ENCODE assay signal across 8 cellular contexts in genomic region chr19:55062735-55063491, GRCh38. TPM values are rescaled to one million over a fixed set of nuclear protein-coding genes. Genes with fewer than 3 reads are reported as not detected.
DNase-seq lines count a peak whose midpoint lies in the region; ATAC-seq and TF ChIP-seq lines count a peak whose summit lies in the region.

Gene RDH13, minus strand, starts transcription at chr19:55063148. Its CDS starts 116 bp downstream, at chr19:55063032.

- TF ChIP-seq CTCF in GM12865 (IDR thresholded peaks at IDR 0.05; ENCODE audit: insufficient read depth, low read depth, low read length, missing control alignments) (no peak), heart left ventricle (IDR thresholded peaks at IDR 0.05) (no peak), transverse colon (IDR thresholded peaks at IDR 0.05) (no peak)

- POLR2A ChIA-PET in T-cell (lab: Charles Lee): interaction anchor here in 1 of 2 donors (1.0 kb wide), 1 partner anchor 614 kb away, joined by 3 read pairs; no protein-coding TSS in a partner anchor

- peaks cover 20 to 23% of the 10 kb centered on the region in 2 donors for H3K27me3 Mint-ChIP-seq in T-cell
- peaks cover 21% of the 10 kb centered on the region for H3K27me3 Mint-ChIP-seq in activated naive CD8-positive, alpha-beta T cell treated with anti-CD3 and anti-CD28 coated beads, Interleukin-2, amount 50 U/mL, for 24 hours

- TF ChIP-seq POLR2A in heart left ventricle (IDR thresholded peaks at IDR 0.05): peak in 1 of 2 donors; percentile 64
- TF ChIP-seq POLR2A in transverse colon (IDR thresholded peaks at IDR 0.05): peak; percentile 83

- H3K4me3 ChIP-seq in GM12865 (ENCODE audit: low read depth, low read length): peak within 1 kb of the TSS; percentile 80
- H3K4me3 ChIP-seq in heart left ventricle: peak within 1 kb of the TSS; percentile 67 to 100 (median 95)
- peak within 1 kb of the TSS; percentile 56 to 91 (median 76) for H3K4me3 ChIP-seq in transverse colon

- H3K4me3 Mint-ChIP-seq in T-cell: peak within 1 kb of the TSS; percentile 77 to 82 (median 80)
- peak within 1 kb of the TSS; percentile 84 for H3K4me3 Mint-ChIP-seq in activated naive CD8-positive, alpha-beta T cell treated with anti-CD3 and anti-CD28 coated beads, Interleukin-2, amount 50 U/mL, for 24 hours

- in situ Hi-C loops in transverse colon (cut with MboI; ENCODE audit: low pct_ligation_motif_present in 1 of 4, low pct_unique_long_range_greater_than_20kb in 1 of 4, low sequenced_read_pairs in 3 of 4): no loop called here

- CTCF ChIA-PET in T-cell (lab: Charles Lee): interaction anchor here (0.5 to 1.1 kb wide), 4 partner anchors 8 to 584 kb away, joined by 3 to 5 read pairs (median 4); no protein-coding TSS in a partner anchor

- WGBS in heart left ventricle, 4 donors: 1 to 2% (median 1%) methylated on average over 47 to 70 of the region's 70 CpGs
- 1% methylated on average over 18 to 33 of the region's 70 CpGs for WGBS in transverse colon (ENCODE audit: low coverage in 1 of 2), 2 donors

- H3K9me3 ChIP-seq in heart left ventricle: no peaks in the 10 kb centered on the region
- H3K9me3 ChIP-seq in transverse colon: no peaks in the 10 kb centered on the region

- no peak for TF ChIP-seq EP300 in transverse colon (IDR thresholded peaks at IDR 0.05; ENCODE audit: low read depth)

- peak within 1 kb of the TSS; percentile 27 to 44 for H3K27ac Mint-ChIP-seq in T-cell
- H3K27ac Mint-ChIP-seq in activated naive CD8-positive, alpha-beta T cell treated with anti-CD3 and anti-CD28 coated beads, Interleukin-2, amount 50 U/mL, for 24 hours: peak within 1 kb of the TSS; percentile 35

- peaks cover 0 to 22% (median 11%) of the 10 kb centered on the region in 12 donors for H3K4me1 ChIP-seq in heart left ventricle
- peaks cover 5 to 20% (median 13%) of the 10 kb centered on the region in 4 donors for H3K4me1 ChIP-seq in transverse colon

- peak; percentile 98 for DNase-seq in GM12865 (ENCODE audit: low read depth)
- DNase-seq in NCI-H146 treated with DMSO at 0.1 percent for 48 hours (lab: John Stamatoyannopoulos, UW; ENCODE audit: unreplicated experiment): peak; percentile 88
- peak; percentile 90 to 100 (median 98) for DNase-seq in T-cell
- peak; percentile 100 for DNase-seq in activated naive CD8-positive, alpha-beta T cell treated with anti-CD3 and anti-CD28 coated beads, Interleukin-2, amount 50 U/mL, for 24 hours
- DNase-seq in heart left ventricle: peak; percentile 96 to 98 (median 98)
- peak; percentile 84 for DNase-seq in pons (ENCODE audit: low spot score)
- peak; percentile 98 for DNase-seq in transverse colon

- intact Hi-C loops in heart left ventricle (cut with DNase I) (loop anchor here in 1 of 10 donors (2.0 kb wide), 1 partner anchor 54 kb away; the partner anchor contains the start of gene PPP1R12C), transverse colon (cut with DNase I; ENCODE audit: low total_unique reads) (no loop called here)

- H3K27me3 ChIP-seq in heart left ventricle (peaks cover 0 to 9% (median 0%) of the 10 kb centered on the region in 9 donors), transverse colon (peaks cover 9% of the 10 kb centered on the region)

- H3K4me1 Mint-ChIP-seq in T-cell: peaks cover 15 to 26% (median 22%) of the 10 kb centered on the region in 3 donors
- H3K4me1 Mint-ChIP-seq in activated naive CD8-positive, alpha-beta T cell treated with anti-CD3 and anti-CD28 coated beads, Interleukin-2, amount 50 U/mL, for 24 hours: peaks cover 13% of the 10 kb centered on the region

- ATAC-seq in HG02798 (IDR thresholded peaks at IDR 0.05; ENCODE audit: poor library complexity, unreplicated experiment): peak; percentile 97
- peak; percentile 98 to 99 (median 99) for ATAC-seq in T-cell (replicated peaks in 1 of 4)
- ATAC-seq in activated naive CD8-positive, alpha-beta T cell treated with anti-CD3 and anti-CD28 coated beads, Interleukin-2, amount 50 U/mL, for 24 hours: peak; percentile 99
- ATAC-seq in heart left ventricle: peak; percentile 98 to 99 (median 99)

- peak within 1 kb of the TSS; percentile 61 to 94 (median 88) for H3K27ac ChIP-seq in heart left ventricle
- peak within 1 kb of the TSS; percentile 76 to 87 (median 84) for H3K27ac ChIP-seq in transverse colon

- H3K36me3 ChIP-seq in heart left ventricle (peaks cover 0 to 19% (median 12%) of the 10 kb centered on the region in 9 donors), transverse colon (peaks cover 0 to 11% (median 0%) of the 10 kb centered on the region in 4 donors)

- H3K36me3 Mint-ChIP-seq in T-cell: peaks cover 17% of the 10 kb centered on the region
- peaks cover 10% of the 10 kb centered on the region for H3K36me3 Mint-ChIP-seq in activated naive CD8-positive, alpha-beta T cell treated with anti-CD3 and anti-CD28 coated beads, Interleukin-2, amount 50 U/mL, for 24 hours (ENCODE audit: low read depth)

- no peaks in the 10 kb centered on the region for H3K9me3 Mint-ChIP-seq in T-cell
- H3K9me3 Mint-ChIP-seq in activated naive CD8-positive, alpha-beta T cell treated with anti-CD3 and anti-CD28 coated beads, Interleukin-2, amount 50 U/mL, for 24 hours: no peaks in the 10 kb centered on the region

RNA-seq across cellular contexts. Expression of gene RDH13, which starts in this region (rescaled TPM):
- total RNA-seq in T-cell: 10 to 100 TPM; 12.4 to 35.8 (median 21.6) TPM
- total RNA-seq in heart left ventricle: 10 to 100 TPM; 29.3 to 60.7 (median 43.0) TPM
- 10 to 100 TPM; 34.6 to 37.9 TPM for polyA plus RNA-seq in heart left ventricle
- total RNA-seq in transverse colon: 100 to 1,000 TPM in 1 of 4 donors, 10 to 100 TPM in 3; 28.4 to 125 (median 61.7) TPM

Comparison
In these comparisons a context has a peak if more than half of its experiments do, and no peak if none do; other contexts are left out.
1. Peak in every context shown above with its lines: DNase-seq, ATAC-seq, H3K4me3 ChIP-seq and H3K27ac ChIP-seq.